In the genomic region with DNA sequence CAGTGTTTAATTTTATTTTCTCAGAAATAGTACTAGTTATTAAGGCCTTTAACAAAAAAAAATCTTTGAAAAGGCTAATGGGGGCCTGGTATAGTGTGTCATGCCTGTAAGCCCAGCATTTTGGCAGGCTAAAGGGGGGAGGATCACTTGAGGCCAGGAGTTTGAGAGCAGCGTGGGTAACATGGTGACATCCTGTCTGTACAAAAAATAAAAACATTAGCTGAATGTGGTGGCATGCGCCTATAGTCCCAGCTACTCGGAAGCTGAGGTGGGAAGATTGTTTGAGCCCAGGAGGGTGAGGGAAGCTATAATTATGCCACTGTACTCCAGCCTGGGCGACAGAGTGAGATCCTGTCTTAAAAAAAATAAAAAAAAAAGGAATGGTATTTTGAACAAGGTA, we compare ENCODE assay signal across 21 cellular contexts.
"Had no signal": no experiment of that assay in that cellular context is flagged by ENCODE, and none has a peak within 500 bp of the region (broad histone marks: within the 10 kb centered on the region; RNA-seq: fewer than 3 reads in every experiment).

No MANE protein-coding gene starts in this region.

- H3K4me3 ChIP-seq: left lung, pancreas, SK-N-MC, spleen, thyroid gland had no signal

- H3K9me3 ChIP-seq: left lung, pancreas, spleen, thyroid gland had no signal

- H3K9me3 Mint-ChIP-seq: activated naive CD4-positive, alpha-beta T cell treated with anti-CD3 and anti-CD28 coated beads, Interleukin-2, amount 50 U/mL, for 72 hours; endodermal cell; nephron; stimulated activated naive CD8-positive, alpha-beta T cell treated with anti-CD3 and anti-CD28 coated beads, Interleukin-15, Interleukin-2, amounts not matched to agents 100 ng/mL and 50 ng/mL, for 24 hours; T-cell had no signal

- DNase-seq: activated CD4-positive, alpha-beta T cell treated with anti-CD3 and anti-CD28 coated beads for 1 hour; activated CD4-positive, alpha-beta T cell treated with anti-CD3 and anti-CD28 coated beads, Interleukin-2, amount 50 U/mL, for 1 hour; activated T-cell treated with anti-CD3 and anti-CD28 coated beads, Interleukin-2, amount 50 U/mL, for 1 hour; cortex of kidney; endodermal cell; hippocampal formation; kidney glomerular epithelial cell; left lung; mammary epithelial cell; midbrain; pancreas; retina; spleen; stimulated activated CD4-positive, alpha-beta T cell treated with anti-CD3 and anti-CD28 coated beads, Interleukin-4, amount 100 ng/mL, for 1 hour; substantia nigra; T-cell; thyroid gland had no signal

- H3K27ac ChIP-seq: left lung, pancreas, SK-N-MC, spleen, thyroid gland had no signal

- H3K4me1 ChIP-seq: pancreas had no signal

- H3K36me3 Mint-ChIP-seq: activated naive CD4-positive, alpha-beta T cell treated with anti-CD3 and anti-CD28 coated beads, Interleukin-2, amount 50 U/mL, for 72 hours had no signal

- ATAC-seq: activated naive CD4-positive, alpha-beta T cell treated with anti-CD3 and anti-CD28 coated beads, Interleukin-2, amount 50 U/mL, for 72 hours; left lung; pancreas; T-cell had no signal

- H3K27me3 ChIP-seq: left lung, pancreas, spleen, thyroid gland had no signal

- H3K27ac Mint-ChIP-seq: activated naive CD4-positive, alpha-beta T cell treated with anti-CD3 and anti-CD28 coated beads, Interleukin-2, amount 50 U/mL, for 72 hours; endodermal cell; nephron; stimulated activated naive CD8-positive, alpha-beta T cell treated with anti-CD3 and anti-CD28 coated beads, Interleukin-15, Interleukin-2, amounts not matched to agents 100 ng/mL and 50 ng/mL, for 24 hours; T-cell had no signal

- H3K4me3 Mint-ChIP-seq: endodermal cell; nephron; stimulated activated naive CD8-positive, alpha-beta T cell treated with anti-CD3 and anti-CD28 coated beads, Interleukin-15, Interleukin-2, amounts not matched to agents 100 ng/mL and 50 ng/mL, for 24 hours; T-cell had no signal

- H3K27me3 Mint-ChIP-seq: stimulated activated naive CD8-positive, alpha-beta T cell treated with anti-CD3 and anti-CD28 coated beads, Interleukin-15, Interleukin-2, amounts not matched to agents 100 ng/mL and 50 ng/mL, for 24 hours; T-cell had no signal

- H3K36me3 ChIP-seq: left lung, pancreas, spleen, thyroid gland had no signal
